ENCODE assay signal across 10 cellular contexts in the genomic region with DNA sequence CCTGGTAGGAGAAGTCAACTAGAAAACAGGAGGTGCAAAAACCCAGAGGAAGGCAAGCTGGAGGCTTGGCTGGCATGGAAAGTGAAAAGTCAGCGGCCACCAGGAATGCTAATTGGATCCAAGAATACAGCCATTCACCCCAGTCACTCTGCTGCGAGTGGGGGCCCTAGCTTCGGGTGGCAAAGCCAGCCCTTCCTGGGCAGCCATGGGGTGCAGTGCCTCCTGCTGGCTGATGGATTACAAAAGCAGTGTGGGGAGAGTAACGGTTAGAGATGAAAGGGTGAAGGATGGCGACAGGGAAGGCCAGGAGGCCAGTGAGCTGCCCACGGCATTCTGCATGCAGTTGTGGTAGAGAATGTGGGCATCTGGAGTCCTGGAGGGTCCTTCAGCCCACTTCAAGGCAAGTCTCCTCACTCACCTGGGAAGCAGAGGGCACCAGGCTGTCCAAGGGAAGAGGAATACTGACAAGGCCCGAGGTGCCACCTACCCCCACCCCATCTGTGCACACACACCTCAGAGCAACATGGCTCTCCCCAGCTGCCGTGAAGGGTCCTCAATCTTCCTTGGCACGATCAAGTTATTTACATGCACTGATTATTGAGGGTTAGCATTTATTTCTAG. TPM values are rescaled to one million over a fixed set of nuclear protein-coding genes. Genes with fewer than 3 reads are reported as not detected.
DNase-seq lines count a peak whose midpoint lies in the region; ATAC-seq and TF ChIP-seq lines count a peak whose summit lies in the region.
"Had no signal": no experiment of that assay in that cellular context is flagged by ENCODE, and none has a peak within 500 bp of the region (broad histone marks: within the 10 kb centered on the region; RNA-seq: fewer than 3 reads in every experiment).

No MANE protein-coding gene starts in this region.

- no peaks in the 10 kb centered on the region for H3K9me3 ChIP-seq in tibial nerve

- H3K27me3 Mint-ChIP-seq in activated T-cell treated with anti-CD3 and anti-CD28 coated beads, Interleukin-2, amount 50 U/mL, for 24 hours = no peaks in the 10 kb centered on the region

- H3K27ac Mint-ChIP-seq in activated T-cell treated with anti-CD3 and anti-CD28 coated beads, Interleukin-2, amount 50 U/mL, for 24 hours = peak overlapping the region; percentile 6

- peak; percentile 60 for TF ChIP-seq CTCF in kidney epithelial cell (IDR thresholded peaks at IDR 0.05; ENCODE audit: insufficient read depth, low read length, poor library complexity, severe bottlenecking)
- peak; percentile 15 to 52 (median 38) for TF ChIP-seq CTCF in tibial nerve (IDR thresholded peaks at IDR 0.05)

- DNase-seq in activated T-cell treated with anti-CD3 and anti-CD28 coated beads, Interleukin-2, amount 50 U/mL, for 24 hours = no peak
- DNase-seq in activated T-cell treated with anti-CD3 and anti-CD28 coated beads for 4 hours = no peak
- peak; percentile 63 for DNase-seq in amniotic epithelial cell (ENCODE audit: low read depth)
- no peak for DNase-seq in kidney epithelial cell (ENCODE audit: low read depth)
- DNase-seq in tibial nerve (ENCODE audit: low spot score in 2 of 2) = no peak
- no peak for DNase-seq in NCI-H524 treated with DMSO at 0.1 percent for 48 hours (lab: John Stamatoyannopoulos, UW)
- no peak for DNase-seq in G401 (ENCODE audit: low spot score)
- DNase-seq: DMS79 treated with DMSO at 0.1 percent for 48 hours, T-helper 2 cell had no signal

- H3K27ac ChIP-seq in tibial nerve = peak overlapping the region; percentile 44 to 95 (median 82)

- H3K4me1 ChIP-seq in tibial nerve = peaks cover 14 to 74% (median 59%) of the 10 kb centered on the region in 4 donors

- peaks cover 6% of the 10 kb centered on the region for H3K36me3 ChIP-seq in kidney epithelial cell (ENCODE audit: control insufficient read depth, insufficient read depth, low read length)
- peaks cover 8 to 56% (median 34%) of the 10 kb centered on the region in 3 donors for H3K36me3 ChIP-seq in tibial nerve

- TF ChIP-seq POLR2A in tibial nerve (IDR thresholded peaks at IDR 0.05) = no peak

- no peak for TF ChIP-seq EP300 in tibial nerve (IDR thresholded peaks at IDR 0.05)

- no peak overlapping the region for H3K4me3 ChIP-seq in kidney epithelial cell (ENCODE audit: low read depth, low read length)
- no peak overlapping the region for H3K4me3 ChIP-seq in tibial nerve

- peaks cover 97% of the 10 kb centered on the region for H3K36me3 Mint-ChIP-seq in activated T-cell treated with anti-CD3 and anti-CD28 coated beads, Interleukin-2, amount 50 U/mL, for 24 hours (ENCODE audit: low read depth)

- no peaks in the 10 kb centered on the region for H3K4me1 Mint-ChIP-seq in activated T-cell treated with anti-CD3 and anti-CD28 coated beads, Interleukin-2, amount 50 U/mL, for 24 hours (ENCODE audit: low read depth)

- ATAC-seq in GM18517 (IDR thresholded peaks at IDR 0.05; ENCODE audit: unreplicated experiment) = no peak

- 31 to 41% methylated on average over 9 of the region's 9 CpGs for WGBS in tibial nerve, 2 donors

- in situ Hi-C loops in G401 (cut with HindIII; ENCODE audit: low sequenced_read_pairs) = no loop called here

- H3K9me3 Mint-ChIP-seq in activated T-cell treated with anti-CD3 and anti-CD28 coated beads, Interleukin-2, amount 50 U/mL, for 24 hours = no peaks in the 10 kb centered on the region

- H3K27me3 ChIP-seq in kidney epithelial cell (ENCODE audit: control insufficient read depth, insufficient read depth, low read length) = no peaks in the 10 kb centered on the region
- no peaks in the 10 kb centered on the region for H3K27me3 ChIP-seq in tibial nerve

- no peak overlapping the region for H3K4me3 Mint-ChIP-seq in activated T-cell treated with anti-CD3 and anti-CD28 coated beads, Interleukin-2, amount 50 U/mL, for 24 hours

RNA-seq across cellular contexts. Expression of a gene that starts 20.3 kb away (rescaled TPM):
- total RNA-seq in kidney epithelial cell = 0.79 and 3.4 TPM in 2 replicates
- total RNA-seq in tibial nerve = under 1 TPM in 1 of 4 donors, not detected in 3; 0.20 TPM
- not detected in 2 replicates for total RNA-seq in G401 (2014; rRNA removed; shearing (Covaris generic))

RNA-seq across cellular contexts. Expression of a gene that starts 51.7 kb away (rescaled TPM):
- total RNA-seq in kidney epithelial cell (32.8 and 34.0 TPM in 2 replicates), tibial nerve (10 to 100 TPM; 34.3 to 86.1 (median 53.2) TPM)
- 13.5 and 16.4 TPM in 2 replicates for total RNA-seq in G401 (2014; rRNA removed; shearing (Covaris generic))
